Comparison of ENCODE assay signal across 8 cellular contexts in genomic region chr19:17448190-17448967, GRCh38. TPM values are rescaled to one million over a fixed set of nuclear protein-coding genes. Genes with fewer than 3 reads are reported as not detected.
DNase-seq lines count a peak whose midpoint lies in the region; ATAC-seq and TF ChIP-seq lines count a peak whose summit lies in the region.

Gene TMEM221, minus strand, starts transcription at chr19:17448668. Its CDS starts 206 bp downstream, at chr19:17448462.

- ATAC-seq in HG02981 (IDR thresholded peaks at IDR 0.05; ENCODE audit: unreplicated experiment): no peak

- 2 to 5% methylated on average over 11 to 77 of the region's 77 CpGs for WGBS in endodermal cell (ENCODE audit: insufficient coverage in 1 of 2, insufficient read length in 1 of 2), 2 experiments

- peaks cover 12% of the 10 kb centered on the region for H3K27me3 Mint-ChIP-seq in activated CD4-positive, alpha-beta memory T cell treated with anti-CD3 and anti-CD28 coated beads for 36 hours
- H3K27me3 Mint-ChIP-seq in endodermal cell (ENCODE audit: insufficient read depth) (peaks cover 38% of the 10 kb centered on the region), nephron (ENCODE audit: low read depth) (peaks cover 28% of the 10 kb centered on the region), type B pancreatic cell (peaks cover 24% of the 10 kb centered on the region)

- peaks cover 24% of the 10 kb centered on the region for H3K27me3 ChIP-seq in endodermal cell (ENCODE audit: control insufficient read depth, insufficient read depth, low read length, poor library complexity, severe bottlenecking)

- H3K9me3 ChIP-seq in endodermal cell (ENCODE audit: control insufficient read depth, low read length): no peaks in the 10 kb centered on the region

- H3K4me3 ChIP-seq in endodermal cell (ENCODE audit: low read length): peak within 1 kb of the TSS; percentile 72

- peak within 1 kb of the TSS; percentile 25 for H3K9ac ChIP-seq in endodermal cell (ENCODE audit: extremely low read depth, low read length, poor library complexity, severe bottlenecking)

- H3K36me3 Mint-ChIP-seq in activated CD4-positive, alpha-beta memory T cell treated with anti-CD3 and anti-CD28 coated beads for 36 hours: no peaks in the 10 kb centered on the region
- H3K36me3 Mint-ChIP-seq in endodermal cell (ENCODE audit: low read depth) (no peaks in the 10 kb centered on the region), nephron (ENCODE audit: low read depth) (no peaks in the 10 kb centered on the region), type B pancreatic cell (no peaks in the 10 kb centered on the region)

- TF ChIP-seq CTCF in endodermal cell (conservative IDR thresholded peaks at IDR 0.05) (peak; percentile 83), nephron (IDR thresholded peaks at IDR 0.05; ENCODE audit: unreplicated experiment in 3 of 3) (peak; percentile 50 to 66 (median 59)), type B pancreatic cell (conservative IDR thresholded peaks at IDR 0.05) (peak; percentile 72)

- peak; percentile 23 for DNase-seq in COLO668 (lab: John Stamatoyannopoulos, UW; ENCODE audit: unreplicated experiment)
- DNase-seq in LHCN-M2 (ENCODE audit: low read depth): peak; percentile 13
- DNase-seq in activated CD4-positive, alpha-beta memory T cell treated with anti-CD3 and anti-CD28 coated beads for 36 hours: peak; percentile 76
- peak; percentile 86 for DNase-seq in endodermal cell
- no peak for DNase-seq in type B pancreatic cell (ENCODE audit: extremely low spot score, unreplicated experiment)
- no peak for DNase-seq in Ammon's horn (ENCODE audit: low spot score)

- CTCF ChIA-PET in activated CD4-positive, alpha-beta memory T cell treated with anti-CD3 and anti-CD28 coated beads for 36 hours (lab: Charles Lee): interaction anchor here (0.6 to 2.0 kb wide), 9 partner anchors 13 to 131 kb away, joined by 3 to 6 read pairs (median 3); no protein-coding TSS in a partner anchor

- peaks cover 13% of the 10 kb centered on the region for H3K4me1 Mint-ChIP-seq in activated CD4-positive, alpha-beta memory T cell treated with anti-CD3 and anti-CD28 coated beads for 36 hours (ENCODE audit: low read depth)
- H3K4me1 Mint-ChIP-seq in endodermal cell (no peaks in the 10 kb centered on the region), nephron (peaks cover 7% of the 10 kb centered on the region), type B pancreatic cell (ENCODE audit: unreplicated experiment) (peaks cover 6% of the 10 kb centered on the region)

- no peaks in the 10 kb centered on the region for H3K9me3 Mint-ChIP-seq in activated CD4-positive, alpha-beta memory T cell treated with anti-CD3 and anti-CD28 coated beads for 36 hours
- H3K9me3 Mint-ChIP-seq in endodermal cell (peaks cover 1% of the 10 kb centered on the region), nephron (no peaks in the 10 kb centered on the region), type B pancreatic cell (peaks cover 4% of the 10 kb centered on the region)

- no peaks in the 10 kb centered on the region for H3K4me1 ChIP-seq in endodermal cell (ENCODE audit: control insufficient read depth, insufficient read depth, low read length)

- intact Hi-C loops in activated CD4-positive, alpha-beta memory T cell treated with anti-CD3 and anti-CD28 coated beads for 36 hours (cut with micrococcal nuclease): no loop called here

- H3K27ac ChIP-seq in endodermal cell (ENCODE audit: low read depth, low read length): no peak within 1 kb of the TSS

- no peaks in the 10 kb centered on the region for H3K36me3 ChIP-seq in endodermal cell (ENCODE audit: control insufficient read depth, insufficient read depth, low read length)

- no peak within 1 kb of the TSS for H3K27ac Mint-ChIP-seq in activated CD4-positive, alpha-beta memory T cell treated with anti-CD3 and anti-CD28 coated beads for 36 hours
- H3K27ac Mint-ChIP-seq in endodermal cell (no peak within 1 kb of the TSS), nephron (no peak within 1 kb of the TSS), type B pancreatic cell (no peak within 1 kb of the TSS)

- POLR2A ChIA-PET in activated CD4-positive, alpha-beta memory T cell treated with anti-CD3 and anti-CD28 coated beads for 36 hours (lab: Charles Lee): interaction anchor here (1.0 kb wide), 1 partner anchor 43 kb away, joined by 3 read pairs; the partner anchor contains the start of gene BST2

- H3K4me3 Mint-ChIP-seq in activated CD4-positive, alpha-beta memory T cell treated with anti-CD3 and anti-CD28 coated beads for 36 hours: no peak within 1 kb of the TSS
- H3K4me3 Mint-ChIP-seq in endodermal cell (peak within 1 kb of the TSS; percentile 61), nephron (peak within 1 kb of the TSS; percentile 73 to 79 (median 77)), type B pancreatic cell (peak within 1 kb of the TSS; percentile 72)

RNA-seq across cellular contexts. Expression of gene TMEM221, which starts in this region (rescaled TPM):
- total RNA-seq in LHCN-M2 (2014; rRNA removed) (not detected in 2 replicates), endodermal cell (1 to 10 TPM; 3.5 to 4.8 TPM), type B pancreatic cell (ENCODE audit: low replicate concordance) (0.74 and 0.87 TPM in 2 replicates)
- polyA plus RNA-seq in LHCN-M2 (2012): 0.02 TPM
- not detected for total RNA-seq in activated CD4-positive, alpha-beta memory T cell treated with anti-CD3 and anti-CD28 coated beads for 36 hours
- 2.2 TPM for polyA plus RNA-seq in endodermal cell (2013, experiment 1 of 2)
- polyA plus RNA-seq in endodermal cell (2013, experiment 2 of 2): 2.0 TPM

Comparison
In these comparisons a context has a peak if more than half of its experiments do, and no peak if none do; other contexts are left out.
1. Peak in DNase-seq in LHCN-M2; RNA of the gene not detected or under 1 TPM.
2. Peak in DNase-seq in activated CD4-positive, alpha-beta memory T cell treated with anti-CD3 and anti-CD28 coated beads for 36 hours; RNA of the gene not detected or under 1 TPM.
3. DNase-seq: peak in COLO668 (single experiment) and endodermal cell (single experiment); none in type B pancreatic cell (single experiment) and Ammon's horn (single experiment).
4. Peak in every context shown above with its lines, with median percentiles within 50 percentile points of each other: CTCF ChIP-seq.